ENCODE assay signal across 1 cellular context in the genomic region with DNA sequence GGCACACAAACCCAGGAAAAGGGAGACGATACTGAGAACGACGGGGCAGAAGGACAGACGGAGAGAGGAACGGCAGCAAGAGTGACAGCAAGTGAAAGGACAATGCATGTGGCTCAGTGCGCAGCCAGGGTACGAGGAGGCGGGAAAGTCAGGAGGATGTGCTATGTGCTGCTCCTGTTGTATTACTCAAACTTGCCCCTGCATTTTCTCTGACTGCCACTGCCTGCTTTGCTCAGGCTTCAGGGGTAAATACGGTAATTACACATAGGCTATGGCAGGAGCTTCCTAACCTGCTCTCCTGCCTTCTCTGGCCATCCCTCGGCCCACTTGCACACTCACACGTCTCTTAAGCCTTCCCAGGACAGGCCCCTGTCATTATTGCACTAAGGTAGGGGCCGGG.
TF ChIP-seq lines count a peak whose summit lies in the region.

No MANE protein-coding gene starts in this region.

TF ChIP-seq in IMR-90, 13 proteins besides CTCF, POLR2A, EP300 and RAD21 (continued from another document):
- TF ChIP-seq, protein P1, sequence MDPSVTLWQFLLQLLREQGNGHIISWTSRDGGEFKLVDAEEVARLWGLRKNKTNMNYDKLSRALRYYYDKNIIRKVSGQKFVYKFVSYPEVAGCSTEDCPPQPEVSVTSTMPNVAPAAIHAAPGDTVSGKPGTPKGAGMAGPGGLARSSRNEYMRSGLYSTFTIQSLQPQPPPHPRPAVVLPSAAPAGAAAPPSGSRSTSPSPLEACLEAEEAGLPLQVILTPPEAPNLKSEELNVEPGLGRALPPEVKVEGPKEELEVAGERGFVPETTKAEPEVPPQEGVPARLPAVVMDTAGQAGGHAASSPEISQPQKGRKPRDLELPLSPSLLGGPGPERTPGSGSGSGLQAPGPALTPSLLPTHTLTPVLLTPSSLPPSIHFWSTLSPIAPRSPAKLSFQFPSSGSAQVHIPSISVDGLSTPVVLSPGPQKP (IDR thresholded peaks at IDR 0.05; ENCODE audit: borderline replicate concordance, low read depth, low read length): no peak
- TF ChIP-seq MAFK (IDR thresholded peaks at IDR 0.05; ENCODE audit: low read depth, low read length) (no peak), BHLHE40 (IDR thresholded peaks at IDR 0.05; ENCODE audit: low read depth, low read length) (no peak), MXI1 (IDR thresholded peaks at IDR 0.05; ENCODE audit: borderline replicate concordance, low read depth, low read length) (no peak), CHD1 (IDR thresholded peaks at IDR 0.05; ENCODE audit: low read depth, low read length) (no peak), CEBPB (IDR thresholded peaks at IDR 0.05; ENCODE audit: low read depth, low read length) (no peak), FOS (IDR thresholded peaks at IDR 0.05; ENCODE audit: low read depth, low read length) (no peak), NFE2L2 (IDR thresholded peaks at IDR 0.05; ENCODE audit: low read depth, low read length) (no peak), RCOR1 (IDR thresholded peaks at IDR 0.05; ENCODE audit: insufficient replicate concordance, low read length) (no peak), MAZ (IDR thresholded peaks at IDR 0.05; ENCODE audit: borderline replicate concordance, low read depth, low read length) (no peak)
- TF ChIP-seq, protein P2, sequence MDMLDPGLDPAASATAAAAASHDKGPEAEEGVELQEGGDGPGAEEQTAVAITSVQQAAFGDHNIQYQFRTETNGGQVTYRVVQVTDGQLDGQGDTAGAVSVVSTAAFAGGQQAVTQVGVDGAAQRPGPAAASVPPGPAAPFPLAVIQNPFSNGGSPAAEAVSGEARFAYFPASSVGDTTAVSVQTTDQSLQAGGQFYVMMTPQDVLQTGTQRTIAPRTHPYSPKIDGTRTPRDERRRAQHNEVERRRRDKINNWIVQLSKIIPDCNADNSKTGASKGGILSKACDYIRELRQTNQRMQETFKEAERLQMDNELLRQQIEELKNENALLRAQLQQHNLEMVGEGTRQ (IDR thresholded peaks at IDR 0.05; ENCODE audit: low read depth, low read length): no peak
